Comparison of ENCODE assay signal across 21 cellular contexts in the genomic region with DNA sequence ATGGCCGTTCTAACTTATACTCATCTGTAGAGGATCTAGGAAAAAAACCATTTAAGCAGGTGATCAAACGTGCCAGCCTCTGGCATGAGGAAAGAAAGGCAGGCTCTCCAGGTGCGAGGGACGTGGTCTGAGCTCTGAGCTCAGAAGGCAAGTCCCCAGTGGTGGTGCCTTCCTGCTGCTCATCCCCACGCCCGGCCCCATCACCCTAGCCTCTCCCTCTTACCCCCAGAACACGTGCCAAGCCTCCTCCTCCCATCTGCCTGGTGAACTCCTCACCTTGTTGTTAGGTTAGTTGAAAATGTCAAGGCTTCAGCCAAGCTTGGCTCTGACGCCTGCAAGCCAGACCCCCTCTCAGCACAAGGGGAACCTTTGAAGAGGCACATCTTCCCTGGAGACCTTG.
DNase-seq lines count a peak whose midpoint lies in the region; ATAC-seq, FAIRE-seq and TF ChIP-seq lines count a peak whose summit lies in the region.
"Had no signal": no experiment of that assay in that cellular context is flagged by ENCODE, and none has a peak within 500 bp of the region (broad histone marks: within the 10 kb centered on the region; RNA-seq: fewer than 3 reads in every experiment).

No MANE protein-coding gene starts in this region.

- H3K36me3 ChIP-seq in BLaER1 (no peaks in the 10 kb centered on the region), HCT116 (ENCODE audit: control insufficient read depth in 1 of 2, insufficient read depth in 2 of 2, low read length in 2 of 2) (no peaks in the 10 kb centered on the region; a peak in 1 of 4 replicates), esophagus muscularis mucosa (no peaks in the 10 kb centered on the region), aorta (ENCODE audit: control insufficient read depth in 1 of 2, insufficient read depth in 2 of 2, low read length in 1 of 2) (no peaks in the 10 kb centered on the region), SK-N-SH (replicated peaks in 1 of 2; ENCODE audit: control insufficient read depth in 1 of 2, insufficient read depth in 2 of 2, low read length in 1 of 2) (no peaks in the 10 kb centered on the region)

- H2AFZ ChIP-seq in HCT116 (ENCODE audit: low read depth, low read length, poor library complexity, severe bottlenecking) (no peak overlapping the region), SK-N-SH (ENCODE audit: low read depth) (no peak overlapping the region)

- H3F3A ChIP-seq in SK-N-SH (replicated peaks; ENCODE audit: insufficient read depth): no peaks in the 10 kb centered on the region

- no TSS peak for BruUV-seq in HCT116 (replicated peaks; lab: Mats Ljungman, UMichigan)

- TF ChIP-seq POLR2A in HCT116 (IDR thresholded peaks at IDR 0.05; ENCODE audit: borderline replicate concordance, extremely low read depth, insufficient read depth, insufficient read length) (no peak), esophagus muscularis mucosa (IDR thresholded peaks at IDR 0.05; ENCODE audit: low read depth) (no peak)

- no peak overlapping the region for H3K27ac ChIP-seq in BLaER1
- no peak overlapping the region for H3K27ac ChIP-seq in HCT116 (ENCODE audit: low read depth, low read length)
- no peak overlapping the region for H3K27ac ChIP-seq in esophagus muscularis mucosa (replicated peaks in 1 of 4)
- no peak overlapping the region for H3K27ac ChIP-seq in aorta (ENCODE audit: low read depth in 1 of 2, low read length in 2 of 2)
- no peak overlapping the region for H3K27ac ChIP-seq in SK-N-SH (ENCODE audit: low read depth in 2 of 2, low read length in 1 of 2)

- H3K9me2 ChIP-seq in HCT116 (ENCODE audit: insufficient read depth) (no peaks in the 10 kb centered on the region), SK-N-SH (no peaks in the 10 kb centered on the region)

- H3K79me2 ChIP-seq in HCT116 (ENCODE audit: insufficient read depth, low read length) (no peaks in the 10 kb centered on the region), SK-N-SH (ENCODE audit: insufficient read depth) (no peaks in the 10 kb centered on the region)

- H3K9ac ChIP-seq in BLaER1 (no peak overlapping the region), HCT116 (ENCODE audit: low read length) (no peak overlapping the region), SK-N-SH (no peak overlapping the region)

- 0 out of 2 replicates have a peak, but pooled peaks have one; percentile 11 for ATAC-seq in HCT116
- ATAC-seq in aorta (ENCODE audit: low FRiP score): peak; percentile 40
- ATAC-seq: GM12878, HepG2 had no signal

- 86% methylated on average over 8 of the region's 8 CpGs for WGBS in esophagus muscularis mucosa
- 76 to 77% methylated on average over 8 of the region's 8 CpGs for WGBS in aorta, 2 donors
- WGBS in SK-N-SH (ENCODE audit: low lambda C conversion rate): 36% methylated on average over 8 of the region's 8 CpGs

- no peaks in the 10 kb centered on the region for H4K20me1 ChIP-seq in BLaER1
- no peaks in the 10 kb centered on the region; the same call in 1 of the 2 replicates for H4K20me1 ChIP-seq in HCT116 (ENCODE audit: insufficient read depth)
- H4K20me1 ChIP-seq in SK-N-SH (ENCODE audit: insufficient read depth): no peaks in the 10 kb centered on the region

- intact Hi-C loops in HCT116 (cut with micrococcal nuclease): no loop called here
- intact Hi-C loops in esophagus muscularis mucosa (cut with DNase I): no loop called here
- intact Hi-C loops in aorta (cut with DNase I): no loop called here
- intact Hi-C loops in cardiac septum (cut with DNase I): no loop called here

- RAD21 ChIA-PET in HCT116 (lab: Charles Lee; ENCODE audit: low non-redundant PET in 1 of 2, low total read pairs in 2 of 2, uncharacterized antibody in 2 of 2, unreplicated experiment in 2 of 2): no interaction called here

- POLR2A ChIA-PET in HCT116 (lab: Charles Lee) (no interaction called here), SK-N-SH (lab: Yijun Ruan, JAX) (no interaction called here)

- CTCF ChIA-PET in HCT116 (lab: Charles Lee) (no interaction called here), SK-N-SH (lab: Yijun Ruan, JAX) (no interaction called here)

- no peaks in the 10 kb centered on the region for H3K9me3 ChIP-seq in BLaER1
- H3K9me3 ChIP-seq in HCT116 (ENCODE audit: control insufficient read depth in 1 of 2, insufficient read depth in 1 of 2, low read depth in 1 of 2, low read length in 2 of 2): no peaks in the 10 kb centered on the region
- no peaks in the 10 kb centered on the region for H3K9me3 ChIP-seq in esophagus muscularis mucosa
- peaks cover 2% of the 10 kb centered on the region for H3K9me3 ChIP-seq in aorta (ENCODE audit: control insufficient read depth, low read length)
- no peaks in the 10 kb centered on the region for H3K9me3 ChIP-seq in SK-N-SH

- DNase-seq in HCT116 (ENCODE audit: low read depth, low spot score) (no peak), esophagus muscularis mucosa (ENCODE audit: extremely low spot score) (peak; percentile 87), aorta (no peak), urothelium cell line (ENCODE audit: low spot score) (no peak), SK-N-SH (no peak), cardiac septum (ENCODE audit: low spot score) (no peak)
- DNase-seq: 8988T; C1 segment of cervical spinal cord; CD4-positive, CD25-positive, alpha-beta regulatory T cell; CD8-positive, alpha-beta memory T cell; COR-L47; DMS 273 treated with DMSO at 0.1 percent for 48 hours; DMS53; DND-41; EL; HCEC 1CT; HFFc6 had no signal

- TF ChIP-seq EP300 in esophagus muscularis mucosa (IDR thresholded peaks at IDR 0.05) (no peak), SK-N-SH (IDR thresholded peaks at IDR 0.05; ENCODE audit: borderline replicate concordance in 1 of 2, low read depth in 1 of 2, low read length in 1 of 2) (no peak)

- H3K4me3 ChIP-seq in BLaER1: no peak overlapping the region
- no peak overlapping the region for H3K4me3 ChIP-seq in HCT116 (replicated peaks in 1 of 2; ENCODE audit: low read depth in 1 of 2, low read length in 2 of 2)
- no peak overlapping the region for H3K4me3 ChIP-seq in esophagus muscularis mucosa
- no peak overlapping the region for H3K4me3 ChIP-seq in aorta (ENCODE audit: low read length in 2 of 2)
- H3K4me3 ChIP-seq in SK-N-SH (ENCODE audit: low read depth in 2 of 2, low read length in 1 of 2): no peak overlapping the region
- H3K4me3 ChIP-seq: GM12878 had no signal

- FAIRE-seq in urothelium cell line (lab: Jason Lieb, UNC): no peak
- FAIRE-seq: GM12878, H54, HepG2 had no signal

- H3K27me3 ChIP-seq in BLaER1 (no peaks in the 10 kb centered on the region), HCT116 (ENCODE audit: insufficient read depth, low read length) (peaks cover 88% of the 10 kb centered on the region), esophagus muscularis mucosa (peaks cover 0 to 20% (median 0%) of the 10 kb centered on the region in 4 donors), aorta (ENCODE audit: control insufficient read depth in 1 of 2, insufficient read depth in 2 of 2, low read length in 1 of 2) (no peaks in the 10 kb centered on the region), SK-N-SH (ENCODE audit: insufficient read depth) (no peaks in the 10 kb centered on the region)

- H3K4me1 ChIP-seq in BLaER1 (peaks cover 8% of the 10 kb centered on the region), HCT116 (ENCODE audit: control insufficient read depth in 1 of 2, insufficient read depth in 2 of 2, low read length in 2 of 2) (no peaks in the 10 kb centered on the region), esophagus muscularis mucosa (no peaks in the 10 kb centered on the region), aorta (ENCODE audit: control insufficient read depth in 1 of 2, insufficient read depth in 2 of 2, low read length in 2 of 2) (no peaks in the 10 kb centered on the region), SK-N-SH (ENCODE audit: control insufficient read depth in 1 of 2, insufficient read depth in 2 of 2, low read depth in 1 of 2, low read length in 1 of 2) (no peaks in the 10 kb centered on the region; a peak in 1 of 4 replicates)

- TF ChIP-seq RAD21 in HCT116 (IDR thresholded peaks at IDR 0.05; ENCODE audit: low read depth): no peak
- no peak for TF ChIP-seq RAD21 in SK-N-SH (IDR thresholded peaks at IDR 0.05; ENCODE audit: low read length)

- TF ChIP-seq CTCF in HCT116 (IDR thresholded peaks at IDR 0.05 in 2 of 3, conservative IDR thresholded peaks at IDR 0.05 in 1 of 3; ENCODE audit: borderline replicate concordance in 1 of 3, insufficient read depth in 1 of 3, low read depth in 2 of 3, low read length in 2 of 3): no peak
- no peak for TF ChIP-seq CTCF in esophagus muscularis mucosa (IDR thresholded peaks at IDR 0.05)
- TF ChIP-seq CTCF in SK-N-SH (IDR thresholded peaks at IDR 0.05): no peak

- H3K4me2 ChIP-seq in BLaER1 (peak overlapping the region; percentile 37), HCT116 (ENCODE audit: low read length) (no peak overlapping the region), SK-N-SH (no peak overlapping the region)

TF ChIP-seq in HCT116, 20 proteins besides CTCF, POLR2A, EP300 and RAD21 (continues in another document):
- TF ChIP-seq ZFX (IDR thresholded peaks at IDR 0.05) (no peak), EZH2phosphoT487 (IDR thresholded peaks at IDR 0.05; ENCODE audit: borderline replicate concordance) (no peak), ZNF274 (IDR thresholded peaks at IDR 0.05; ENCODE audit: low read depth, low read length) (no peak), EZH2 (IDR thresholded peaks at IDR 0.05) (no peak), FOSL1 (IDR thresholded peaks at IDR 0.05; ENCODE audit: low read depth) (no peak), CBX3 (IDR thresholded peaks at IDR 0.05; ENCODE audit: low read depth) (no peak), SP1 (IDR thresholded peaks at IDR 0.05; ENCODE audit: low read depth) (no peak)
- TF ChIP-seq, protein P1, sequence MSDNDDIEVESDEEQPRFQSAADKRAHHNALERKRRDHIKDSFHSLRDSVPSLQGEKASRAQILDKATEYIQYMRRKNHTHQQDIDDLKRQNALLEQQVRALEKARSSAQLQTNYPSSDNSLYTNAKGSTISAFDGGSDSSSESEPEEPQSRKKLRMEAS (IDR thresholded peaks at IDR 0.05): no peak
